ENCODE assay signal across 1 cellular context in genomic region chr17:2401426-2402221, GRCh38.
TF ChIP-seq lines count a peak whose summit lies in the region.

No MANE protein-coding gene starts in this region.

TF ChIP-seq in HEK293, 187 proteins besides CTCF, POLR2A, EP300 and RAD21 (continued from another document):
- peak; percentile 88 for TF ChIP-seq ZBTB6 (tag by site-specific recombination; IDR thresholded peaks at IDR 0.05)
- peak; percentile 75 for TF ChIP-seq ZNF24 (tag by site-specific recombination; IDR thresholded peaks at IDR 0.05)
- no peak for TF ChIP-seq ZNF677 (tag by site-specific recombination; IDR thresholded peaks at IDR 0.05)
- TF ChIP-seq ZNF707 (tag by site-specific recombination; IDR thresholded peaks at IDR 0.05), result no peak
- TF ChIP-seq ZNF157 (tag by site-specific recombination; IDR thresholded peaks at IDR 0.05), result no peak
- no peak for TF ChIP-seq ZNF214 (tag by site-specific recombination; IDR thresholded peaks at IDR 0.05; ENCODE audit: borderline replicate concordance)
- TF ChIP-seq ZNF23 (tag by site-specific recombination; IDR thresholded peaks at IDR 0.05; ENCODE audit: borderline replicate concordance), result no peak
- TF ChIP-seq ZBTB10 (tag by site-specific recombination; IDR thresholded peaks at IDR 0.05), result peak; percentile 85
- no peak for TF ChIP-seq ZNF555 (tag by site-specific recombination; conservative IDR thresholded peaks at IDR 0.05)
- TF ChIP-seq ZNF121 (tag by site-specific recombination; IDR thresholded peaks at IDR 0.05), result peak; percentile 84
- 0 out of 2 replicates have a peak, but pooled peaks have one; percentile 22 for TF ChIP-seq REST (tag by site-specific recombination; IDR thresholded peaks at IDR 0.05)
- no peak for TF ChIP-seq ZNF621 (tag by site-specific recombination; IDR thresholded peaks at IDR 0.05)
- TF ChIP-seq ZNF211 (tag by site-specific recombination; IDR thresholded peaks at IDR 0.05; ENCODE audit: low read depth), result no peak
- TF ChIP-seq ZNF19 (tag by site-specific recombination; IDR thresholded peaks at IDR 0.05; ENCODE audit: low read depth), result no peak
- TF ChIP-seq RBAK (tag by site-specific recombination; IDR thresholded peaks at IDR 0.05), result no peak
- no peak for TF ChIP-seq ZNF777 (tag by site-specific recombination; IDR thresholded peaks at IDR 0.05; ENCODE audit: borderline replicate concordance)
- no peak for TF ChIP-seq ZNF747 (tag by site-specific recombination; IDR thresholded peaks at IDR 0.05)
- TF ChIP-seq ZNF26 (tag by site-specific recombination; IDR thresholded peaks at IDR 0.05), result no peak
- TF ChIP-seq REPIN1 (tag by site-specific recombination; IDR thresholded peaks at IDR 0.05; ENCODE audit: low read depth), result no peak
- no peak for TF ChIP-seq ZNF184 (tag by site-specific recombination; IDR thresholded peaks at IDR 0.05)
- peak; percentile 87 for TF ChIP-seq KLF7 (tag by site-specific recombination; IDR thresholded peaks at IDR 0.05; ENCODE audit: borderline replicate concordance)
- no peak for TF ChIP-seq ZNF174 (tag by site-specific recombination; IDR thresholded peaks at IDR 0.05)
- peak; percentile 88 for TF ChIP-seq KLF17 (tag by site-specific recombination; IDR thresholded peaks at IDR 0.05)
- TF ChIP-seq ZFHX2 (tag by site-specific recombination; conservative IDR thresholded peaks at IDR 0.05), result peak; percentile 80
- peak; percentile 65; the same call in 1 of the 2 replicates for TF ChIP-seq ZNF639 (tag by site-specific recombination; IDR thresholded peaks at IDR 0.05)
- no peak for TF ChIP-seq ZNF426 (tag by site-specific recombination; IDR thresholded peaks at IDR 0.05)
- 0 out of 2 replicates have a peak, but pooled peaks have one; percentile 45 for TF ChIP-seq ZNF391 (tag by site-specific recombination; IDR thresholded peaks at IDR 0.05; ENCODE audit: borderline replicate concordance, low read depth)
- TF ChIP-seq HOXC10 (CRISPR knock-in tag; IDR thresholded peaks at IDR 0.05), result no peak
- TF ChIP-seq ZNF18 (tag by site-specific recombination; IDR thresholded peaks at IDR 0.05), result no peak
- TF ChIP-seq OVOL3 (tag by site-specific recombination; IDR thresholded peaks at IDR 0.05), result no peak
- no peak for TF ChIP-seq ZBTB49 (tag by site-specific recombination; IDR thresholded peaks at IDR 0.05; ENCODE audit: low read depth)
- TF ChIP-seq ZNF473 (tag by site-specific recombination; IDR thresholded peaks at IDR 0.05), result no peak
- peak; percentile 86 for TF ChIP-seq ZNF335 (tag by site-specific recombination; conservative IDR thresholded peaks at IDR 0.05)
- TF ChIP-seq ZSCAN18 (tag by site-specific recombination; IDR thresholded peaks at IDR 0.05), result no peak
- peak; percentile 83 for TF ChIP-seq ZXDB (tag by site-specific recombination; IDR thresholded peaks at IDR 0.05)
TF ChIP-seq in HEK293: peak in this region for 62.
